In the genomic region with DNA sequence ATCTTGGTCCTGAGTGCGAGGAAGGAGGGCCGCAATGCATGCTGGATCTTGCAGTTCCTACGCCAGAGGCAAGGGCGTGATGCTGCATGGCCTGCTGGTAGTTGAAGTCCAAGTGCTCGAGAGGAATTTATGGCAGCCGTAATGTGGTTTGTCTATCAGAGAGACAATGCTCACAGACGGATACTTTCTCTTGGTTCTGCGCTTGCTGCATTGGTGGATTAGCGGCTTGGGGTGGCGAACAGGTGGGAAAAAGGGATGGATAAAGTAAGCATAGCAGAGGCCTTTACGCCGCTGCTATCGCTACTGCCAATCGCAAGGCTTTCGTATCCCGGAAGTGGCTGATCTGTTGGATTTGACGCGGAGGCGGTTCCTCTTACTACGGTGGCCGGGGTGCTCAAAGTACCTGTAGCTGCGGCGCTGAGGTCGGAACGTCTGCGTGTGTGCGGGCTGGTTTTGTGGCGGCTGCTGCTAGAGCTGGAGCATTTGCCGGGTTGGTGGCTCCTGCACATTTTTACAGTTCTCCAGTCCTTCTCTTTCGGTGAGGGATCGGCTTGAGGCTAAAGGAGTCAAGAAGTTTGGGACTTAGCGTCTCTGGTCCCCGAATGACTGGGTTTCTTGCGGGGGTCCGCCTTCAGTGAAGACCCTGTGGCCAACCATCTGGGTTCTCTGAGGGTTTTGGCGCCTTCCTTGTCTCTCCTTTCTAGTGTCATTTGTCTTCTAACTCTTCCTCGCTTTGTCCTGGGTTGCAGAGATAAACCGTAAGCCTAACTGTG, we compare ENCODE assay signal across 9 cellular contexts. TPM values are rescaled to one million over a fixed set of nuclear protein-coding genes. Genes with fewer than 3 reads are reported as not detected.
DNase-seq lines count a peak whose midpoint lies in the region; ATAC-seq, FAIRE-seq and TF ChIP-seq lines count a peak whose summit lies in the region.
"Had no signal": no experiment of that assay in that cellular context is flagged by ENCODE, and none has a peak within 500 bp of the region (broad histone marks: within the 10 kb centered on the region; RNA-seq: fewer than 3 reads in every experiment).

A gene with protein sequence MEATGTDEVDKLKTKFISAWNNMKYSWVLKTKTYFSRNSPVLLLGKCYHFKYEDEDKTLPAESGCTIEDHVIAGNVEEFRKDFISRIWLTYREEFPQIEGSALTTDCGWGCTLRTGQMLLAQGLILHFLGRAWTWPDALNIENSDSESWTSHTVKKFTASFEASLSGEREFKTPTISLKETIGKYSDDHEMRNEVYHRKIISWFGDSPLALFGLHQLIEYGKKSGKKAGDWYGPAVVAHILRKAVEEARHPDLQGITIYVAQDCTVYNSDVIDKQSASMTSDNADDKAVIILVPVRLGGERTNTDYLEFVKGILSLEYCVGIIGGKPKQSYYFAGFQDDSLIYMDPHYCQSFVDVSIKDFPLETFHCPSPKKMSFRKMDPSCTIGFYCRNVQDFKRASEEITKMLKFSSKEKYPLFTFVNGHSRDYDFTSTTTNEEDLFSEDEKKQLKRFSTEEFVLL (plus strand): TSS at position 397 of the 773 bp plus-strand sequence. CDS start 19,655 bp downstream, outside the sequence.

- FAIRE-seq in kidney (lab: Jason Lieb, UNC) = peak; percentile 38

- peaks cover 3% of the 10 kb centered on the region for H3K27me3 Mint-ChIP-seq in chondrocyte (ENCODE audit: low read depth)

- H3K27ac ChIP-seq in kidney (ENCODE audit: low read depth in 2 of 2, low read length in 2 of 2) = peak within 1 kb of the TSS; percentile 97 to 98

- H3K36me3 Mint-ChIP-seq in chondrocyte (ENCODE audit: low read depth) = no peaks in the 10 kb centered on the region
- H3K36me3 Mint-ChIP-seq: activated naive CD8-positive, alpha-beta T cell had no signal

- H3K4me3 Mint-ChIP-seq in chondrocyte (ENCODE audit: unreplicated experiment) = no peak within 1 kb of the TSS

- DNase-seq in AG20443 (ENCODE audit: low spot score) (peak; percentile 96), NCI-H446 (lab: John Stamatoyannopoulos, UW) (peak; percentile 95 to 96), chondrocyte (ENCODE audit: low spot score) (peak; percentile 96), kidney (peak; percentile 97)
- peak; percentile 94 for DNase-seq in stimulated activated CD4-positive, alpha-beta T cell treated with anti-CD3 and anti-CD28 coated beads, Interleukin-15, amount 100 ng/mL, for 24 hours

- TF ChIP-seq CTCF in chondrocyte (IDR thresholded peaks at IDR 0.05) (peak; percentile 35), kidney (IDR thresholded peaks at IDR 0.05; ENCODE audit: borderline replicate concordance, extremely low read depth, insufficient read depth) (no peak)

- peak within 1 kb of the TSS; percentile 100 for H3K4me3 ChIP-seq in kidney (ENCODE audit: low read length in 2 of 2)

- no peaks in the 10 kb centered on the region for H3K36me3 ChIP-seq in kidney (ENCODE audit: control insufficient read depth in 1 of 2, insufficient read depth in 2 of 2, low read length in 2 of 2)

- peaks cover 0 to 4% of the 10 kb centered on the region in 2 donors for H3K4me1 ChIP-seq in kidney (ENCODE audit: control insufficient read depth in 1 of 2, insufficient read depth in 1 of 2, low read depth in 1 of 2, low read length in 2 of 2)

- H3K27ac Mint-ChIP-seq in chondrocyte (ENCODE audit: unreplicated experiment) = no peak within 1 kb of the TSS
- H3K27ac Mint-ChIP-seq: activated naive CD8-positive, alpha-beta T cell had no signal

- H3K9me3 ChIP-seq in kidney (ENCODE audit: control insufficient read depth in 1 of 2, low read length in 2 of 2) = no peaks in the 10 kb centered on the region

- peak within 1 kb of the TSS; percentile 93 to 98 for H3K9ac ChIP-seq in kidney (ENCODE audit: low read length in 2 of 2)

- ATAC-seq in GM19043 (IDR thresholded peaks at IDR 0.05; ENCODE audit: low read depth, unreplicated experiment) (peak; percentile 93), HG03354 (IDR thresholded peaks at IDR 0.05; ENCODE audit: poor library complexity, severe bottlenecking, unreplicated experiment) (peak; percentile 96)
- peak; percentile 98 to 99 for ATAC-seq in activated CD4-positive, CD25-positive, alpha-beta regulatory T cell treated with anti-CD3 and anti-CD28 coated beads, Interleukin-2, amount 50 U/mL, for 24 hours

- H3K9me3 Mint-ChIP-seq in chondrocyte (ENCODE audit: low read depth) = no peaks in the 10 kb centered on the region

- intact Hi-C loops in kidney (cut with DNase I) = no loop called here

- H3K4me1 Mint-ChIP-seq in chondrocyte (ENCODE audit: low read depth) = peaks cover 7% of the 10 kb centered on the region

RNA-seq across cellular contexts. Expression of the gene that starts here (rescaled TPM):
- total RNA-seq in chondrocyte (7.1 to 11.1 TPM (median 8.6 TPM) in 3 replicates), kidney (9.5 TPM)
- 8.7 TPM for polyA plus RNA-seq in kidney (ENCODE audit: insufficient read depth, low read depth, low replicate concordance)

Comparison
In these comparisons a context has a peak if more than half of its experiments do, and no peak if none do; other contexts are left out.
1. Peak in every context shown above with its lines: DNase-seq, ATAC-seq, H3K4me3 ChIP-seq and H3K27ac ChIP-seq.